8 cellular contexts compared by ENCODE assay signal in genomic region chr7:44999245-45000095, GRCh38. TPM values are rescaled to one million over a fixed set of nuclear protein-coding genes. Genes with fewer than 3 reads are reported as not detected.
DNase-seq lines count a peak whose midpoint lies in the region; ATAC-seq and TF ChIP-seq lines count a peak whose summit lies in the region.

No MANE protein-coding gene starts in this region.

- TF ChIP-seq CTCF in AG04450 (IDR thresholded peaks at IDR 0.05; ENCODE audit: low read depth, low read length), result no peak
- no peak for TF ChIP-seq CTCF in WTC11 (IDR thresholded peaks at IDR 0.05)

- no peaks in the 10 kb centered on the region for H3K9me3 ChIP-seq in AG04450 (ENCODE audit: control insufficient read depth, insufficient read depth, low read length)

- no peaks in the 10 kb centered on the region for H3K27me3 ChIP-seq in AG04450 (ENCODE audit: control insufficient read depth, insufficient read depth, low read length)

- DNase-seq in AG04450 (ENCODE audit: low read depth, low spot score), result peak; percentile 98
- peak; percentile 98 for DNase-seq in NCI-H2227 treated with DMSO at 0.1 percent for 48 hours (lab: John Stamatoyannopoulos, UW)
- DNase-seq in WTC11 (ENCODE audit: low spot score), result peak; percentile 99
- peak; percentile 87 to 100 (median 99) for DNase-seq in caudate nucleus (lab: John Stamatoyannopoulos, UW)
- peak; percentile 98 to 99 (median 98) for DNase-seq in immature natural killer cell
- DNase-seq in smooth muscle cell of the brain vasculature (ENCODE audit: low read depth, low spot score), result peak; percentile 97

- H3K36me3 Mint-ChIP-seq in WTC11 (no peaks in the 10 kb centered on the region), immature natural killer cell (no peaks in the 10 kb centered on the region)

- H3K9me3 Mint-ChIP-seq in WTC11, result no peaks in the 10 kb centered on the region
- no peaks in the 10 kb centered on the region for H3K9me3 Mint-ChIP-seq in immature natural killer cell

- POLR2A ChIA-PET in AG04450 (lab: Yijun Ruan, JAX) (interaction anchor here (0.6 to 1.5 kb wide), 5 partner anchors 13 to 417 kb away, joined by 3 to 6 read pairs (median 4); partner anchors contain the start of genes PURB and TMED4), WTC11 (lab: Charles Lee) (interaction anchor here (0.6 to 1.9 kb wide), 6 partner anchors 13 to 201 kb away, joined by 3 to 6 read pairs (median 3); no protein-coding TSS in a partner anchor)

- H3K27ac Mint-ChIP-seq in WTC11, result peak overlapping the region; percentile 100
- H3K27ac Mint-ChIP-seq in immature natural killer cell, result peak overlapping the region; percentile 89 to 99 (median 96)

- H3K27ac ChIP-seq in AG04450 (ENCODE audit: low read depth, low read length) (peak overlapping the region; percentile 73), caudate nucleus (ENCODE audit: low read depth, low read length) (peak overlapping the region; percentile 88)

- H3K4me3 Mint-ChIP-seq in WTC11 (peak overlapping the region; percentile 93), immature natural killer cell (peak overlapping the region; percentile 96 to 100 (median 98))

- H3K4me1 Mint-ChIP-seq in WTC11 (peaks cover 13% of the 10 kb centered on the region), immature natural killer cell (peaks cover 35 to 45% of the 10 kb centered on the region in 2 donors)

- ATAC-seq in GM18909 (IDR thresholded peaks at IDR 0.05; ENCODE audit: poor library complexity, unreplicated experiment) (peak; percentile 73), HG03159 (IDR thresholded peaks at IDR 0.05; ENCODE audit: unreplicated experiment) (peak; percentile 65), WTC11 (peak; percentile 94)

- H3K4me3 ChIP-seq in AG04450 (ENCODE audit: low read depth, low read length), result peak overlapping the region; percentile 63

- H3K27me3 Mint-ChIP-seq in WTC11 (ENCODE audit: low read depth) (no peaks in the 10 kb centered on the region), immature natural killer cell (ENCODE audit: low read depth in 3 of 3) (peaks cover 4 to 8% (median 6%) of the 10 kb centered on the region in 3 donors)

- CTCF ChIA-PET in AG04450 (lab: Charles Lee) (interaction anchor here (0.6 to 1.2 kb wide), 9 partner anchors 9 to 159 kb away, joined by 3 to 5 read pairs (median 4); no protein-coding TSS in a partner anchor), WTC11 (lab: Charles Lee) (interaction anchor here (0.6 to 3.5 kb wide), 25 partner anchors 9 to 424 kb away, joined by 3 to 27 read pairs (median 4); partner anchors contain the start of gene H2AZ2)

TF ChIP-seq in WTC11, 78 proteins besides CTCF, POLR2A, EP300 and RAD21:
- TF ChIP-seq FOXP4 (CRISPR knock-in tag; IDR thresholded peaks at IDR 0.05) (0 out of 2 replicates have a peak, but pooled peaks have one; percentile 29), FOXK1 (CRISPR knock-in tag; IDR thresholded peaks at IDR 0.05) (no peak), TEAD1 (CRISPR knock-in tag; IDR thresholded peaks at IDR 0.05) (no peak), ESRRA (CRISPR knock-in tag; IDR thresholded peaks at IDR 0.05; ENCODE audit: borderline replicate concordance) (no peak), SP1 (CRISPR knock-in tag; conservative IDR thresholded peaks at IDR 0.05) (peak; percentile 72), USF1 (CRISPR knock-in tag; IDR thresholded peaks at IDR 0.05) (no peak)
TF ChIP-seq in WTC11: peak in this region for 2.

RNA-seq across cellular contexts. Expression of gene CCM2, which starts 0.5 kb away (rescaled TPM):
- polyA plus RNA-seq in AG04450 (2011; rRNA removed), result 24.7 and 40.6 TPM in 2 replicates
- 35.8 and 59.6 TPM in 2 replicates for polyA minus RNA-seq in AG04450 (2011; rRNA and poly(A)+ RNA removed)
- 30.7 to 32.7 TPM (median 32.0 TPM) in 3 replicates for total RNA-seq in WTC11 (2021)
- 100 to 1,000 TPM in 2 of 3 donors, 10 to 100 TPM in 1; 60.4 to 120 (median 103) TPM for polyA plus RNA-seq in immature natural killer cell

RNA-seq across cellular contexts. Expression of gene MYO1G, which starts 20.7 kb away (rescaled TPM):
- polyA plus RNA-seq in AG04450 (2011; rRNA removed), result not detected in 2 replicates
- polyA minus RNA-seq in AG04450 (2011; rRNA and poly(A)+ RNA removed), result 0.09 TPM in 1 of 2 replicates, not detected in the other
- 0.41 to 0.48 TPM (median 0.46 TPM) in 3 replicates for total RNA-seq in WTC11 (2021)
- polyA plus RNA-seq in immature natural killer cell, result 100 to 1,000 TPM; 139 to 261 (median 139) TPM

Comparison
In these comparisons a context has a peak if more than half of its experiments do, and no peak if none do; other contexts are left out.
1. Peak in every context shown above with its lines: DNase-seq, ATAC-seq, H3K4me3 ChIP-seq and H3K27ac ChIP-seq.
2. RNA of gene MYO1G, which starts 20.7 kb away (polyA plus RNA-seq): 139 to 261 TPM in immature natural killer cell; not detected in AG04450; every median in the first group is over 100 times any median in the second.